Comparison of ENCODE assay signal across 18 cellular contexts in genomic region chr2:29182920-29183319, GRCh38.
"Had no signal": no experiment of that assay in that cellular context is flagged by ENCODE, and none has a peak within 500 bp of the region (broad histone marks: within the 10 kb centered on the region; RNA-seq: fewer than 3 reads in every experiment).

No MANE protein-coding gene starts in this region.

- H3K4me2 ChIP-seq: smooth muscle cell had no signal

- H3K4me1 ChIP-seq: parathyroid adenoma, stomach, thyroid gland had no signal

- H3K27ac ChIP-seq: neutrophil, parathyroid adenoma, stomach, thyroid gland had no signal

- H3K79me2 ChIP-seq: parathyroid adenoma had no signal

- H3K9me3 ChIP-seq: gastrocnemius medialis, mucosa of descending colon, neutrophil, stomach, thyroid gland had no signal

- H3K9ac ChIP-seq: parathyroid adenoma had no signal

- H2AFZ ChIP-seq: parathyroid adenoma had no signal

- DNase-seq: cortex of kidney; effector CD4-positive, alpha-beta T cell; foreskin fibroblast; gastrocnemius medialis; head of caudate nucleus; mucosa of descending colon; naive B cell; stimulated activated CD4-positive, alpha-beta T cell treated with anti-CD3 and anti-CD28 coated beads, Interleukin-12 subunit alpha, Interleukin-12 subunit beta, amount 100 ng/mL, for 4 hours; stimulated activated CD4-positive, alpha-beta T cell treated with anti-CD3 and anti-CD28 coated beads, Interleukin-1b, Interleukin-23, amount 100 ng/mL, for 48 hours; stimulated activated CD4-positive, alpha-beta T cell treated with anti-CD3 and anti-CD28 coated beads, Interleukin-4, amount 100 ng/mL, for 1 hour; stimulated activated CD8-positive, alpha-beta memory T cell treated with anti-CD3 and anti-CD28 coated beads, Interleukin-4, amount 100 ng/mL, for 48 hours; stimulated activated naive CD4-positive, alpha-beta T cell treated with Interleukin-2 at 50 U/mL for 16 hours; stomach; thyroid gland had no signal

- H3K36me3 ChIP-seq: neutrophil had no signal

- H3K4me3 ChIP-seq: gastrocnemius medialis, lung, mucosa of descending colon, smooth muscle cell, stomach, thyroid gland had no signal

- H3K27me3 ChIP-seq: gastrocnemius medialis, neutrophil, stomach, thyroid gland had no signal
